ENCODE assay signal across 1 cellular context in genomic region chr17:29740017-29740416, GRCh38.
TF ChIP-seq lines count a peak whose summit lies in the region.

No MANE protein-coding gene starts in this region.

TF ChIP-seq in HepG2, 621 proteins besides CTCF, POLR2A, EP300 and RAD21 (continued from another document and continues in another):
- peak; percentile 46; the same call in 1 of the 2 replicates for TF ChIP-seq ZNF580 (CRISPR knock-in tag; IDR thresholded peaks at IDR 0.05; ENCODE audit: borderline replicate concordance, low read depth)
- TF ChIP-seq ZNF570 (CRISPR knock-in tag; IDR thresholded peaks at IDR 0.05; ENCODE audit: borderline replicate concordance) = no peak
- no peak for TF ChIP-seq RFXANK (CRISPR knock-in tag; IDR thresholded peaks at IDR 0.05)
- TF ChIP-seq WIZ (CRISPR knock-in tag; IDR thresholded peaks at IDR 0.05) = no peak
- TF ChIP-seq SAP130 (CRISPR knock-in tag; IDR thresholded peaks at IDR 0.05; ENCODE audit: low read depth) = peak; percentile 68
- 0 out of 2 replicates have a peak, but pooled peaks have one; percentile 49 for TF ChIP-seq ATF1 (CRISPR knock-in tag; IDR thresholded peaks at IDR 0.05)
- no peak for TF ChIP-seq HBP1 (CRISPR knock-in tag; IDR thresholded peaks at IDR 0.05; ENCODE audit: low read depth)
- TF ChIP-seq ZBTB46 (CRISPR knock-in tag; IDR thresholded peaks at IDR 0.05; ENCODE audit: borderline replicate concordance) = no peak
- TF ChIP-seq ZNF264 (CRISPR knock-in tag; IDR thresholded peaks at IDR 0.05) = peak; percentile 25; the same call in 1 of the 2 replicates
- peak; percentile 49; the same call in 1 of the 2 replicates for TF ChIP-seq CSRNP1 (CRISPR knock-in tag; IDR thresholded peaks at IDR 0.05)
- peak; percentile 53; the same call in 1 of the 2 replicates for TF ChIP-seq PPARG (CRISPR knock-in tag; conservative IDR thresholded peaks at IDR 0.05)
- peak; percentile 61; the same call in 1 of the 2 replicates for TF ChIP-seq ELF3 (CRISPR knock-in tag; IDR thresholded peaks at IDR 0.05)
- 0 out of 2 replicates have a peak, but pooled peaks have one; percentile 39 for TF ChIP-seq KDM2A (CRISPR knock-in tag; IDR thresholded peaks at IDR 0.05; ENCODE audit: borderline replicate concordance, low read depth)
- TF ChIP-seq IRF2 (CRISPR knock-in tag; IDR thresholded peaks at IDR 0.05) = peak; percentile 68; the same call in 1 of the 2 replicates
- TF ChIP-seq RARA (CRISPR knock-in tag; IDR thresholded peaks at IDR 0.05) = peak; percentile 86
- TF ChIP-seq ZNF121 (CRISPR knock-in tag; IDR thresholded peaks at IDR 0.05) = peak; percentile 98
- no peak for TF ChIP-seq ZKSCAN1 (IDR thresholded peaks at IDR 0.05; ENCODE audit: low read length)
- 0 out of 2 replicates have a peak, but pooled peaks have one; percentile 27 for TF ChIP-seq ZBTB25 (CRISPR knock-in tag; IDR thresholded peaks at IDR 0.05)
- 0 out of 2 replicates have a peak, but pooled peaks have one; percentile 46 for TF ChIP-seq ZNF451 (CRISPR knock-in tag; IDR thresholded peaks at IDR 0.05)
- no peak for TF ChIP-seq PCBP2 (optimal IDR thresholded peaks at IDR 0.05; ENCODE audit: low read depth, low read length, poor library complexity, severe bottlenecking)
- peak; percentile 76 for TF ChIP-seq DPF2 (CRISPR knock-in tag; IDR thresholded peaks at IDR 0.05; ENCODE audit: borderline replicate concordance, low read depth)
- no peak for TF ChIP-seq PREB (CRISPR knock-in tag; IDR thresholded peaks at IDR 0.05)
- TF ChIP-seq CHCHD3 (CRISPR knock-in tag; IDR thresholded peaks at IDR 0.05) = no peak
- peak; percentile 49; the same call in 1 of the 2 replicates for TF ChIP-seq CEBPG (CRISPR knock-in tag; IDR thresholded peaks at IDR 0.05)
- TF ChIP-seq ZNF496 (CRISPR knock-in tag; IDR thresholded peaks at IDR 0.05; ENCODE audit: insufficient replicate concordance) = no peak
- TF ChIP-seq SOX5 (CRISPR knock-in tag; IDR thresholded peaks at IDR 0.05; ENCODE audit: borderline replicate concordance) = peak; percentile 95
- peak; percentile 47; the same call in 1 of the 2 replicates for TF ChIP-seq HNF1B (CRISPR knock-in tag; IDR thresholded peaks at IDR 0.05)
- TF ChIP-seq ZNF567 (CRISPR knock-in tag; IDR thresholded peaks at IDR 0.05; ENCODE audit: borderline replicate concordance) = no peak
- TF ChIP-seq MED13 (CRISPR knock-in tag; IDR thresholded peaks at IDR 0.05) = no peak
- TF ChIP-seq NCOR1 (IDR thresholded peaks at IDR 0.05; ENCODE audit: borderline replicate concordance, low read length) = peak; percentile 94
- TF ChIP-seq RFXAP (CRISPR knock-in tag; IDR thresholded peaks at IDR 0.05; ENCODE audit: borderline replicate concordance) = no peak
- TF ChIP-seq TFAP4 (IDR thresholded peaks at IDR 0.05; ENCODE audit: borderline replicate concordance, low read depth) = peak; percentile 75; the same call in 1 of the 2 replicates
- peak; percentile 49; the same call in 1 of the 2 replicates for TF ChIP-seq RERE (CRISPR knock-in tag; IDR thresholded peaks at IDR 0.05; ENCODE audit: low read depth)
- peak; percentile 69; the same call in 1 of the 2 replicates for TF ChIP-seq KMT2A (CRISPR knock-in tag; IDR thresholded peaks at IDR 0.05)
- no peak for TF ChIP-seq MXD4 (CRISPR knock-in tag; IDR thresholded peaks at IDR 0.05)
- no peak for TF ChIP-seq FOXA1 (IDR thresholded peaks at IDR 0.05)
- TF ChIP-seq FOXA1 (CRISPR knock-in tag; IDR thresholded peaks at IDR 0.05) = 0 out of 2 replicates have a peak, but pooled peaks have one; percentile 28
- TF ChIP-seq MIER2 (CRISPR knock-in tag; IDR thresholded peaks at IDR 0.05) = 0 out of 2 replicates have a peak, but pooled peaks have one; percentile 52
- no peak for TF ChIP-seq PLRG1 (conservative IDR thresholded peaks at IDR 0.05)
- TF ChIP-seq PAXIP1 (CRISPR knock-in tag; conservative IDR thresholded peaks at IDR 0.05) = peak; percentile 91
